In the genomic region with DNA sequence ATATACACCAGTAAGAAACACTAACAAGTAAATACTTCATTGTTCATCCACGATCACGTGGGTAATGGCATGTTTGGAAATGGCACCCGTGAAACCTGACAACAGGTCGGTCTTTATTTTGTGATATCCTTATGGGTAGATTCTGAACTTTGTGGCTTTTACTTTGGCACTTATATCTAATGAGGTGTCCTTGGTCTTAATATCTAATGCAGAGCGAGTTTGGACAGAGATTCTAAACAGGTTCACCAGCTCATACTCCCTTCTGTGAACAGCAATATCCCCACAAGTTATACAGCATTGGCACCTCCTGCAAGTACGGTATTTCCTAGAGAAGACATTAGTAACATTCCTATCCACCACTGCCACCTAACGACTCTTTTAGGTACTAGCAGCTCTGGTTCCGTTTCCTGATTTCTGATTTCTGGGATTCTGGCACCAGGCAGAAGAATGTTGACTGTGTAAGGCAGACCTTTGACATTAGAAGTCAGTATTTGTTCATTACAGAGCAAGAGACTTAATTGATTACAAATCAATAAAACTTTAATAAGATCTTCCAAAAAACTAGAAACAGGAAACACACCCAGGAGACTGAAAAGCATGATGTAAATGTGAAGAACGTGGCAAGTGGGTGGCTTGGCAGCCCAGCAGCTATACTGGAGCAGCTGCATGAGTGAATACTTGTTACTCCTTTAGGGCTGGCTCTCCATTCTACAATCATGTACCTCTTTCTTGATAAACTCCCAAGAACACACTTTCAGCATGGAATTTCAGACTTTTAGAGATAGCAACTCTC, we compare ENCODE assay signal across 8 cellular contexts. TPM values are rescaled to one million over a fixed set of nuclear protein-coding genes. Genes with fewer than 3 reads are reported as not detected.
A peak's percentile ranks its signal among the peaks of the same experiment; 100 is the strongest.
DNase-seq lines count a peak whose midpoint lies in the region; ATAC-seq and TF ChIP-seq lines count a peak whose summit lies in the region.

No MANE protein-coding gene starts in this region.

- peak; percentile 67 for ATAC-seq in GM18870 (IDR thresholded peaks at IDR 0.05; ENCODE audit: unreplicated experiment)
- peak; percentile 74 for ATAC-seq in activated naive CD8-positive, alpha-beta T cell treated with anti-CD3 and anti-CD28 coated beads, Interleukin-2, amount 10 ng/mL, durations not matched to agents 7 days and 5 days (ENCODE audit: low read depth)

- H3K36me3 ChIP-seq in PC-9 (ENCODE audit: low read depth) = no peaks in the 10 kb centered on the region

- H3F3A ChIP-seq in PC-9 (ENCODE audit: insufficient read depth, low read depth) = no peaks in the 10 kb centered on the region

- BruUV-seq in PC-9 (replicated peaks; lab: Mats Ljungman, UMichigan) = no TSS peak

- no peak overlapping the region for H3K27ac Mint-ChIP-seq in CD14-positive monocyte
- no peak overlapping the region for H3K27ac Mint-ChIP-seq in activated naive CD8-positive, alpha-beta T cell treated with anti-CD3 and anti-CD28 coated beads, Interleukin-2, amount 10 ng/mL, durations not matched to agents 7 days and 5 days
- peak overlapping the region; percentile 82 for H3K27ac Mint-ChIP-seq in progenitor cell of endocrine pancreas

- no peak overlapping the region for H2AFZ ChIP-seq in PC-9

- no peak overlapping the region for H3K4me3 ChIP-seq in PC-9

- H3K9me3 Mint-ChIP-seq in CD14-positive monocyte (no peaks in the 10 kb centered on the region), progenitor cell of endocrine pancreas (ENCODE audit: low read depth) (no peaks in the 10 kb centered on the region)
- H3K9me3 Mint-ChIP-seq in activated naive CD8-positive, alpha-beta T cell treated with anti-CD3 and anti-CD28 coated beads, Interleukin-2, amount 10 ng/mL, durations not matched to agents 7 days and 5 days = no peaks in the 10 kb centered on the region

- intact Hi-C loops in CD14-positive monocyte (cut with micrococcal nuclease) (loop anchor here (5.0 to 10.0 kb wide), 2 partner anchors 34 to 284 kb away; no protein-coding TSS in a partner anchor), PC-9 (cut with micrococcal nuclease; ENCODE audit: unreplicated experiment) (loop anchor here (1.0 kb wide), 1 partner anchor 28 kb away; no protein-coding TSS in a partner anchor), head of caudate nucleus (cut with DNase I) (loop anchor here (10.0 kb wide), 2 partner anchors 274 to 414 kb away; a partner anchor contains a TSS)

- no peaks in the 10 kb centered on the region for H3K4me1 ChIP-seq in PC-9 (replicated peaks; ENCODE audit: insufficient read depth)

- peaks cover 31 to 34% of the 10 kb centered on the region in 2 donors for H3K36me3 Mint-ChIP-seq in CD14-positive monocyte
- no peaks in the 10 kb centered on the region for H3K36me3 Mint-ChIP-seq in activated naive CD8-positive, alpha-beta T cell treated with anti-CD3 and anti-CD28 coated beads, Interleukin-2, amount 10 ng/mL, durations not matched to agents 7 days and 5 days
- H3K36me3 Mint-ChIP-seq in progenitor cell of endocrine pancreas (ENCODE audit: insufficient read depth) = no peaks in the 10 kb centered on the region

- CTCF ChIA-PET in PC-9 (lab: Charles Lee) = interaction anchor here (0.6 to 1.0 kb wide), 4 partner anchors 9 to 81 kb away, joined by 3 to 9 read pairs (median 4); no protein-coding TSS in a partner anchor

- DNase-seq in CD14-positive monocyte (ENCODE audit: low spot score) (no peak), Kasumi-1 (lab: John Stamatoyannopoulos, UW) (peak; percentile 91 to 98), PC-9 (peak; percentile 29 to 53), head of caudate nucleus (peak in 33 of 42 donors; percentile 14 to 84 (median 63)), progenitor cell of endocrine pancreas (ENCODE audit: low spot score, unreplicated experiment) (peak; percentile 22), cortex of kidney (lab: John Stamatoyannopoulos, UW) (no peak)
- DNase-seq in activated naive CD8-positive, alpha-beta T cell treated with anti-CD3 and anti-CD28 coated beads, Interleukin-2, amount 10 ng/mL, durations not matched to agents 7 days and 5 days = no peak

- no peaks in the 10 kb centered on the region for H3K9me2 ChIP-seq in PC-9 (ENCODE audit: insufficient read depth)

- H3K79me2 ChIP-seq in PC-9 (ENCODE audit: low read depth) = no peaks in the 10 kb centered on the region

- H3K4me2 ChIP-seq in PC-9 = no peak overlapping the region

- no peak overlapping the region for H3K4me3 Mint-ChIP-seq in CD14-positive monocyte
- H3K4me3 Mint-ChIP-seq in activated naive CD8-positive, alpha-beta T cell treated with anti-CD3 and anti-CD28 coated beads, Interleukin-2, amount 10 ng/mL, durations not matched to agents 7 days and 5 days = no peak overlapping the region
- peak overlapping the region; percentile 9 for H3K4me3 Mint-ChIP-seq in progenitor cell of endocrine pancreas (ENCODE audit: low read depth)

- no peak overlapping the region for H3K27ac ChIP-seq in PC-9

- TF ChIP-seq CTCF in CD14-positive monocyte (IDR thresholded peaks at IDR 0.05) (peak; percentile 91), PC-9 (conservative IDR thresholded peaks at IDR 0.05) (peak; percentile 79), progenitor cell of endocrine pancreas (IDR thresholded peaks at IDR 0.05; ENCODE audit: unreplicated experiment) (peak; percentile 77)

- POLR2A ChIA-PET in PC-9 (lab: Charles Lee; ENCODE audit: unreplicated experiment) = no interaction called here
- POLR2A ChIA-PET in activated naive CD8-positive, alpha-beta T cell treated with anti-CD3 and anti-CD28 coated beads, Interleukin-2, amount 10 ng/mL, durations not matched to agents 7 days and 5 days (lab: Charles Lee) = interaction anchor here (1.1 kb wide), 1 partner anchor 28 kb away, joined by 3 read pairs; no protein-coding TSS in a partner anchor

- H4K20me1 ChIP-seq in PC-9 (ENCODE audit: insufficient read depth) = no peaks in the 10 kb centered on the region

- no peaks in the 10 kb centered on the region for H3K9me3 ChIP-seq in PC-9 (ENCODE audit: insufficient read depth, low read depth)

- no peaks in the 10 kb centered on the region for H3K27me3 Mint-ChIP-seq in CD14-positive monocyte (ENCODE audit: low read depth in 3 of 3)
- peaks cover 5% of the 10 kb centered on the region for H3K27me3 Mint-ChIP-seq in activated naive CD8-positive, alpha-beta T cell treated with anti-CD3 and anti-CD28 coated beads, Interleukin-2, amount 10 ng/mL, durations not matched to agents 7 days and 5 days
- no peaks in the 10 kb centered on the region for H3K27me3 Mint-ChIP-seq in progenitor cell of endocrine pancreas

- peaks cover 15% of the 10 kb centered on the region for H3K4me1 Mint-ChIP-seq in CD14-positive monocyte
- peaks cover 9% of the 10 kb centered on the region for H3K4me1 Mint-ChIP-seq in activated naive CD8-positive, alpha-beta T cell treated with anti-CD3 and anti-CD28 coated beads, Interleukin-2, amount 10 ng/mL, durations not matched to agents 7 days and 5 days
- peaks cover 29% of the 10 kb centered on the region for H3K4me1 Mint-ChIP-seq in progenitor cell of endocrine pancreas (ENCODE audit: low read depth)

- no peaks in the 10 kb centered on the region for H3K27me3 ChIP-seq in PC-9 (ENCODE audit: insufficient read depth, low read depth)

RNA-seq across cellular contexts. Expression of a gene that starts 2.5 kb away (rescaled TPM):
- 10 to 100 TPM; 31.4 to 55.7 TPM for polyA plus RNA-seq in CD14-positive monocyte
- total RNA-seq in PC-9 (2021) = 4.4 and 5.7 TPM in 2 replicates
- total RNA-seq in activated naive CD8-positive, alpha-beta T cell treated with anti-CD3 and anti-CD28 coated beads, Interleukin-2, amount 10 ng/mL, durations not matched to agents 7 days and 5 days = 1 to 10 TPM; 1.0 to 1.5 TPM
- 8.0 and 8.3 TPM in 2 replicates for total RNA-seq in progenitor cell of endocrine pancreas

RNA-seq across cellular contexts. Expression of a gene that starts 6.7 kb away (rescaled TPM):
- polyA plus RNA-seq in CD14-positive monocyte = 10 to 100 TPM; 49.1 to 85.8 TPM
- total RNA-seq in PC-9 (2021) (2.0 and 4.0 TPM in 2 replicates), progenitor cell of endocrine pancreas (5.7 TPM in 2 replicates)
- 1 to 10 TPM in 1 of 2 experiments, under 1 TPM in 1; 0.62 to 1.0 TPM for total RNA-seq in activated naive CD8-positive, alpha-beta T cell treated with anti-CD3 and anti-CD28 coated beads, Interleukin-2, amount 10 ng/mL, durations not matched to agents 7 days and 5 days

RNA-seq across cellular contexts. Expression of a gene that starts 49.6 kb away (rescaled TPM):
- polyA plus RNA-seq in CD14-positive monocyte = not detected
- total RNA-seq in PC-9 (2021) (not detected in 2 replicates), progenitor cell of endocrine pancreas (not detected in 2 replicates)
- total RNA-seq in activated naive CD8-positive, alpha-beta T cell treated with anti-CD3 and anti-CD28 coated beads, Interleukin-2, amount 10 ng/mL, durations not matched to agents 7 days and 5 days = not detected

RNA-seq across cellular contexts. Expression of a gene that starts 54.6 kb away (rescaled TPM):
- polyA plus RNA-seq in CD14-positive monocyte = not detected
- total RNA-seq in PC-9 (2021) (not detected in 2 replicates), progenitor cell of endocrine pancreas (not detected in 2 replicates)
- total RNA-seq in activated naive CD8-positive, alpha-beta T cell treated with anti-CD3 and anti-CD28 coated beads, Interleukin-2, amount 10 ng/mL, durations not matched to agents 7 days and 5 days = not detected

Comparison
In these comparisons a context has a peak if more than half of its experiments do, and no peak if none do; other contexts are left out.
1. DNase-seq: peak in Kasumi-1 (2 of 2), PC-9 (2 of 2), head of caudate nucleus (33 of 42) and progenitor cell of endocrine pancreas (single experiment); none in CD14-positive monocyte (single experiment), activated naive CD8-positive, alpha-beta T cell treated with anti-CD3 and anti-CD28 coated beads, Interleukin-2, amount 10 ng/mL, durations not matched to agents 7 days and 5 days (single experiment) and cortex of kidney (single experiment).
2. Peak in every context shown above with its lines, with median percentiles within 50 percentile points of each other: CTCF ChIP-seq.